In the genomic region with DNA sequence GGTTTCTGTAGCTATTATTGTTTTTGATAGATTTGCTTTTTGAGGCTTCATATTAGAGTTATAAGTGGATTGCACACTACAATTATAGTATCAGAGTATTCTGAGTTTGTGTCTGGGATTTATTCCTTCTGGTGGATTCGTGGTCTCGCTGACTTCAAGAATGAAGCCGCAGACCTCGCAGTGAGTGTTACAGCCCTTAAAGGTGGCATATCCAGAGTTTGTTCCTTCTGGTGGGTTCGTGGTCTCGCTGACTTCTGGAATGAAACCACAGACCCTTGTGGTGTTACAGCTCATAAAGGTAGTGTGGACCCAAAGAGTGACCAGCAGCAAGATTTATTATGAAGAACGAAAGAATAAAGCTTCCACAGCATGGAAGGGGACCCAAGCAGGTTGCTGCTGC, we compare ENCODE assay signal across 24 cellular contexts. TPM values are rescaled to one million over a fixed set of nuclear protein-coding genes. Genes with fewer than 3 reads are reported as not detected.
"Had no signal": no experiment of that assay in that cellular context is flagged by ENCODE, and none has a peak within 500 bp of the region (broad histone marks: within the 10 kb centered on the region; RNA-seq: fewer than 3 reads in every experiment).

No MANE protein-coding gene starts in this region.

- H3K36me3 ChIP-seq: breast epithelium, Peyer's patch, SJSA1 had no signal

- H3K9me3 ChIP-seq: breast epithelium, Peyer's patch, SJSA1 had no signal

- H3K27me3 ChIP-seq: breast epithelium, Peyer's patch, SJSA1 had no signal

- H3K4me3 Mint-ChIP-seq: activated CD8-positive, alpha-beta memory T cell treated with anti-CD3 and anti-CD28 coated beads, Interleukin-2, amount 10 ng/mL, durations not matched to agents 7 days and 5 days; activated naive CD8-positive, alpha-beta T cell; activated T-cell treated with anti-CD3 and anti-CD28 coated beads, Interleukin-2, amount 50 U/mL, for 24 hours; activated T-helper 1 cell treated with anti-CD3 and anti-CD28 coated beads, Interleukin-12 subunit alpha, Interleukin-12 subunit beta, Interleukin-2, Interleukin-4 antibody, amounts not matched to agents 30 ng/mL and 10 ng/mL and 1 ng/mL, durations not matched to agents 14 hours and 24 hours and 36 hours; T-helper 1 cell treated with Interleukin-12 subunit alpha and Interleukin-12 subunit beta and Interleukin-4 antibody, amounts not matched to agents 30 μg/mL and 1 μg/mL, for 36 hours had no signal

- H3K27ac Mint-ChIP-seq: activated CD8-positive, alpha-beta memory T cell treated with anti-CD3 and anti-CD28 coated beads, Interleukin-2, amount 10 ng/mL, durations not matched to agents 7 days and 5 days; activated T-cell treated with anti-CD3 and anti-CD28 coated beads, Interleukin-2, amount 50 U/mL, for 24 hours; activated T-helper 1 cell treated with anti-CD3 and anti-CD28 coated beads, Interleukin-12 subunit alpha, Interleukin-12 subunit beta, Interleukin-2, Interleukin-4 antibody, amounts not matched to agents 30 ng/mL and 10 ng/mL and 1 ng/mL, durations not matched to agents 14 hours and 24 hours and 36 hours; T-helper 1 cell treated with Interleukin-12 subunit alpha and Interleukin-12 subunit beta and Interleukin-4 antibody, amounts not matched to agents 30 μg/mL and 1 μg/mL, for 36 hours had no signal

- ATAC-seq: activated CD8-positive, alpha-beta memory T cell treated with anti-CD3 and anti-CD28 coated beads, Interleukin-2, amount 10 ng/mL, durations not matched to agents 7 days and 5 days; SK-N-SH treated with all-trans-retinoic acid at 6 μM for 48 hours had no signal

- DNase-seq: activated CD4-positive, alpha-beta T cell treated with anti-CD3 and anti-CD28 coated beads for 4 hours; activated CD4-positive, alpha-beta T cell treated with anti-CD3 and anti-CD28 coated beads, Interleukin-2, amount 50 U/mL, for 48 hours; activated CD8-positive, alpha-beta memory T cell treated with anti-CD3 and anti-CD28 coated beads, Interleukin-2, amount 10 ng/mL, durations not matched to agents 7 days and 5 days; activated effector memory CD4-positive, alpha-beta T cell treated with Interleukin-2 at 50 U/mL for 16 hours; activated naive CD4-positive, alpha-beta T cell; activated T-cell treated with anti-CD3 and anti-CD28 coated beads, Interleukin-2, amount 50 U/mL, for 24 hours; aorta; caudate nucleus; Kasumi-1; NCI-H1048; NCI-H146; NCI-H187 treated with DMSO at 0.1 percent for 48 hours; NCI-H2081 treated with DMSO at 0.1 percent for 48 hours; NCI-H446; NCI-H524; Peyer's patch; SHP77; SW 1271 had no signal

- H3K27ac ChIP-seq: breast epithelium, Peyer's patch, SJSA1 had no signal

- H3K27me3 Mint-ChIP-seq: activated CD8-positive, alpha-beta memory T cell treated with anti-CD3 and anti-CD28 coated beads, Interleukin-2, amount 10 ng/mL, durations not matched to agents 7 days and 5 days; activated naive CD8-positive, alpha-beta T cell; activated T-cell treated with anti-CD3 and anti-CD28 coated beads, Interleukin-2, amount 50 U/mL, for 24 hours had no signal

- H3K4me3 ChIP-seq: breast epithelium, Peyer's patch, SJSA1 had no signal

- H3K4me1 ChIP-seq: breast epithelium, SJSA1 had no signal

RNA-seq across cellular contexts. Expression of a gene that starts 6.9 kb away (rescaled TPM):
- total RNA-seq: SJSA1 had no signal
